ENCODE assay signal across 27 cellular contexts in the genomic region with DNA sequence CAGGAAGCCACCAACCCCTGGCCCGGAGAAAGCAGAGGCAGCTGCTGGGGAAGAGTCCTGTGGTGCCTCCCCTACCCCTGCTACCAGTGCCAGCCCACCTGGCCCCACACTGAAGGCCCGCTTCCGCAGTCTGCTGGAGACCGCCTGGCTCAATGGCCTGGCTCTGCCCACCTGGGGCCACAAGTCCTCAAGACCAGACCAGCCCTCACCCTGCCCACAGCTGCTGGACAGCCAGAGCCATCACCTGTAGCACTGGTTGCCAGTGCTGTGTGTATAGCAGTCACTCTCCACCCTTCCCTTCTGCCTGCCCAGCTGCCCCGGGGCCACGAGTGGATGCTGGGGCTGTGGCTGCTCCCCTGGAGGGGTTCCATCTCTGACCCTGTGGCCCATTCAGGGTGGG. TPM values are rescaled to one million over a fixed set of nuclear protein-coding genes. Genes with fewer than 3 reads are reported as not detected.
"Had no signal": no experiment of that assay in that cellular context is flagged by ENCODE, and none has a peak within 500 bp of the region (broad histone marks: within the 10 kb centered on the region; RNA-seq: fewer than 3 reads in every experiment).

No MANE protein-coding gene starts in this region.

- DNase-seq: activated CD4-positive, alpha-beta T cell treated with anti-CD3 and anti-CD28 coated beads for 1 hour; activated CD4-positive, alpha-beta T cell treated with anti-CD3 and anti-CD28 coated beads, Interleukin-2, amount 50 U/mL, for 1 hour; activated CD8-positive, alpha-beta memory T cell treated with anti-CD3 and anti-CD28 coated beads, Interleukin-2, amount 50 U/mL, for 48 hours; activated gamma-delta T cell; central memory CD4-positive, alpha-beta T cell; dermis blood vessel endothelial cell; effector memory CD4-positive, alpha-beta T cell; glutamatergic neuron; kidney glomerular epithelial cell; left ventricle myocardium inferior; mammary epithelial cell; naive thymus-derived CD8-positive, alpha-beta T cell; pancreas; psoas muscle; testis; trophoblast cell had no signal

- H3K4me1 ChIP-seq: pancreas, psoas muscle had no signal

- H3K9me3 ChIP-seq: esophagus muscularis mucosa, left ventricle myocardium inferior, pancreas, psoas muscle, right atrium auricular region, testis, vagina had no signal

- H3K27ac ChIP-seq: esophagus muscularis mucosa, hepatocyte, left ventricle myocardium inferior, pancreas, psoas muscle, right atrium auricular region, testis, vagina had no signal

- H3K9me3 Mint-ChIP-seq: activated naive CD4-positive, alpha-beta T cell treated with anti-CD3 and anti-CD28 coated beads, Interleukin-2, amount 50 U/mL, for 24 hours; activated T-helper 1 cell treated with anti-CD3 and anti-CD28 coated beads, Interleukin-12 subunit alpha, Interleukin-12 subunit beta, Interleukin-2, Interleukin-4 antibody, amounts not matched to agents 30 ng/mL and 10 ng/mL and 1 ng/mL, durations not matched to agents 14 hours and 24 hours and 36 hours; mesothelial cell of epicardium; naive thymus-derived CD8-positive, alpha-beta T cell had no signal

- H3K27me3 Mint-ChIP-seq: activated naive CD4-positive, alpha-beta T cell treated with anti-CD3 and anti-CD28 coated beads, Interleukin-2, amount 50 U/mL, for 24 hours; naive thymus-derived CD8-positive, alpha-beta T cell had no signal

- H3K4me3 ChIP-seq: esophagus muscularis mucosa, hepatocyte, left ventricle myocardium inferior, pancreas, psoas muscle, right atrium auricular region, testis, vagina had no signal

- FAIRE-seq: astrocyte, frontal cortex, pancreas had no signal

- H3K27ac Mint-ChIP-seq: activated naive CD4-positive, alpha-beta T cell treated with anti-CD3 and anti-CD28 coated beads, Interleukin-2, amount 50 U/mL, for 24 hours; activated T-helper 1 cell treated with anti-CD3 and anti-CD28 coated beads, Interleukin-12 subunit alpha, Interleukin-12 subunit beta, Interleukin-2, Interleukin-4 antibody, amounts not matched to agents 30 ng/mL and 10 ng/mL and 1 ng/mL, durations not matched to agents 14 hours and 24 hours and 36 hours; mesothelial cell of epicardium had no signal

- H3K4me2 ChIP-seq: hepatocyte had no signal

- ATAC-seq: naive thymus-derived CD8-positive, alpha-beta T cell; pancreas; psoas muscle had no signal

- H3K27me3 ChIP-seq: esophagus muscularis mucosa, hepatocyte, pancreas, right atrium auricular region, testis, vagina had no signal

- H3K4me3 Mint-ChIP-seq: activated naive CD4-positive, alpha-beta T cell treated with anti-CD3 and anti-CD28 coated beads, Interleukin-2, amount 50 U/mL, for 24 hours; activated T-helper 1 cell treated with anti-CD3 and anti-CD28 coated beads, Interleukin-12 subunit alpha, Interleukin-12 subunit beta, Interleukin-2, Interleukin-4 antibody, amounts not matched to agents 30 ng/mL and 10 ng/mL and 1 ng/mL, durations not matched to agents 14 hours and 24 hours and 36 hours; mesothelial cell of epicardium had no signal

- H2AFZ ChIP-seq: hepatocyte had no signal

RNA-seq across cellular contexts. Expression of a gene that starts 47.3 kb away (rescaled TPM):
- total RNA-seq: activated CD8-positive, alpha-beta memory T cell treated with anti-CD3 and anti-CD28 coated beads for 36 hours; activated T-helper 1 cell treated with anti-CD3 and anti-CD28 coated beads, Interleukin-12 subunit alpha, Interleukin-12 subunit beta, Interleukin-2, Interleukin-4 antibody, amounts not matched to agents 30 ng/mL and 10 ng/mL and 1 ng/mL, durations not matched to agents 14 hours and 24 hours and 36 hours; astrocyte; dermis blood vessel endothelial cell; esophagus muscularis mucosa; frontal cortex; hepatocyte; left ventricle myocardium inferior; mammary epithelial cell; naive thymus-derived CD8-positive, alpha-beta T cell; pancreas; psoas muscle; right atrium auricular region; T-helper 2 cell treated with Interferon-gamma antibody and Interleukin-4, amounts not matched to agents 100 ng/mL and 5 ng/mL, for 36 hours; vagina had no signal
- polyA plus RNA-seq: hepatocyte; mammary epithelial cell; naive thymus-derived CD8-positive, alpha-beta T cell; pancreas had no signal
